8 cellular contexts compared by ENCODE assay signal in genomic region chr6:97282726-97283617, GRCh38. TPM values are rescaled to one million over a fixed set of nuclear protein-coding genes. Genes with fewer than 3 reads are reported as not detected.
DNase-seq lines count a peak whose midpoint lies in the region; ATAC-seq and TF ChIP-seq lines count a peak whose summit lies in the region.

MMS22L (minus strand) TSS chr6:97283216; CDS start chr6:97282477, 739 bp downstream.

- peaks cover 19% of the 10 kb centered on the region for H3K4me1 Mint-ChIP-seq in WTC11

- peak within 1 kb of the TSS; percentile 99 for H3K27ac Mint-ChIP-seq in WTC11

- POLR2A ChIA-PET in WTC11 (lab: Charles Lee): interaction anchor here (0.7 to 1.0 kb wide), 3 partner anchors 21 to 1133 kb away, joined by 3 to 4 read pairs (median 3); no protein-coding TSS in a partner anchor

- H3K4me3 Mint-ChIP-seq in WTC11: peak within 1 kb of the TSS; percentile 97

- ATAC-seq in GM19025 (IDR thresholded peaks at IDR 0.05; ENCODE audit: low read depth, unreplicated experiment) (peak; percentile 98), HG03280 (IDR thresholded peaks at IDR 0.05; ENCODE audit: unreplicated experiment) (peak; percentile 98), WTC11 (peak; percentile 97)

- no peak within 1 kb of the TSS for H3K27ac ChIP-seq in caudate nucleus (ENCODE audit: low read depth, low read length)

- CTCF ChIA-PET in WTC11 (lab: Charles Lee): interaction anchor here (1.6 kb wide), 1 partner anchor 68 kb away, joined by 5 read pairs; no protein-coding TSS in a partner anchor

- peaks cover 3% of the 10 kb centered on the region for H3K9me3 Mint-ChIP-seq in WTC11

- peak; percentile 84 for DNase-seq in AG09319 (ENCODE audit: extremely low read depth, low read depth)
- peak; percentile 98 for DNase-seq in NCI-H345 (lab: John Stamatoyannopoulos, UW)
- DNase-seq in WTC11 (ENCODE audit: low spot score): peak; percentile 95
- DNase-seq in caudate nucleus (lab: John Stamatoyannopoulos, UW): peak in 59 of 61 donors; percentile 13 to 92 (median 77)
- DNase-seq in iris pigment epithelial cell (ENCODE audit: low read depth): peak; percentile 92
- DNase-seq in stimulated activated CD4-positive, alpha-beta T cell treated with anti-CD3 and anti-CD28 coated beads, Interleukin-12 subunit alpha, Interleukin-12 subunit beta, amount 100 ng/mL, for 4 hours: peak; percentile 88

- TF ChIP-seq CTCF in AG09319 (IDR thresholded peaks at IDR 0.05; ENCODE audit: low read depth, low read length): no peak
- TF ChIP-seq CTCF in WTC11 (IDR thresholded peaks at IDR 0.05): no peak

- H3K36me3 Mint-ChIP-seq in WTC11: peaks cover 26% of the 10 kb centered on the region

- H3K27me3 Mint-ChIP-seq in WTC11 (ENCODE audit: low read depth): no peaks in the 10 kb centered on the region; the same call in 1 of the 2 replicates

TF ChIP-seq in WTC11, 78 proteins besides CTCF, POLR2A, EP300 and RAD21 (continues in another document):
- TF ChIP-seq, protein P1, sequence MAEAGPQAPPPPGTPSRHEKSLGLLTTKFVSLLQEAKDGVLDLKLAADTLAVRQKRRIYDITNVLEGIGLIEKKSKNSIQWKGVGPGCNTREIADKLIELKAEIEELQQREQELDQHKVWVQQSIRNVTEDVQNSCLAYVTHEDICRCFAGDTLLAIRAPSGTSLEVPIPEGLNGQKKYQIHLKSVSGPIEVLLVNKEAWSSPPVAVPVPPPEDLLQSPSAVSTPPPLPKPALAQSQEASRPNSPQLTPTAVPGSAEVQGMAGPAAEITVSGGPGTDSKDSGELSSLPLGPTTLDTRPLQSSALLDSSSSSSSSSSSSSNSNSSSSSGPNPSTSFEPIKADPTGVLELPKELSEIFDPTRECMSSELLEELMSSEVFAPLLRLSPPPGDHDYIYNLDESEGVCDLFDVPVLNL (CRISPR knock-in tag; IDR thresholded peaks at IDR 0.05; ENCODE audit: borderline replicate concordance, low read depth): peak; percentile 94
- TF ChIP-seq ARID4B (CRISPR knock-in tag; IDR thresholded peaks at IDR 0.05; ENCODE audit: borderline replicate concordance) (peak; percentile 64; the same call in 1 of the 2 replicates), TEAD1 (CRISPR knock-in tag; IDR thresholded peaks at IDR 0.05) (peak; percentile 75), HMGA2 (CRISPR knock-in tag; IDR thresholded peaks at IDR 0.05) (no peak), ZNF232 (CRISPR knock-in tag; IDR thresholded peaks at IDR 0.05) (peak; percentile 38; the same call in 1 of the 2 replicates), GRHL2 (CRISPR knock-in tag; IDR thresholded peaks at IDR 0.05; ENCODE audit: insufficient replicate concordance, severe bottlenecking) (no peak), MXD4 (CRISPR knock-in tag; IDR thresholded peaks at IDR 0.05; ENCODE audit: borderline replicate concordance) (no peak), NFYB (CRISPR knock-in tag; conservative IDR thresholded peaks at IDR 0.05; ENCODE audit: low read depth) (0 out of 2 replicates have a peak, but pooled peaks have one; percentile 14)
- TF ChIP-seq, protein P2, sequence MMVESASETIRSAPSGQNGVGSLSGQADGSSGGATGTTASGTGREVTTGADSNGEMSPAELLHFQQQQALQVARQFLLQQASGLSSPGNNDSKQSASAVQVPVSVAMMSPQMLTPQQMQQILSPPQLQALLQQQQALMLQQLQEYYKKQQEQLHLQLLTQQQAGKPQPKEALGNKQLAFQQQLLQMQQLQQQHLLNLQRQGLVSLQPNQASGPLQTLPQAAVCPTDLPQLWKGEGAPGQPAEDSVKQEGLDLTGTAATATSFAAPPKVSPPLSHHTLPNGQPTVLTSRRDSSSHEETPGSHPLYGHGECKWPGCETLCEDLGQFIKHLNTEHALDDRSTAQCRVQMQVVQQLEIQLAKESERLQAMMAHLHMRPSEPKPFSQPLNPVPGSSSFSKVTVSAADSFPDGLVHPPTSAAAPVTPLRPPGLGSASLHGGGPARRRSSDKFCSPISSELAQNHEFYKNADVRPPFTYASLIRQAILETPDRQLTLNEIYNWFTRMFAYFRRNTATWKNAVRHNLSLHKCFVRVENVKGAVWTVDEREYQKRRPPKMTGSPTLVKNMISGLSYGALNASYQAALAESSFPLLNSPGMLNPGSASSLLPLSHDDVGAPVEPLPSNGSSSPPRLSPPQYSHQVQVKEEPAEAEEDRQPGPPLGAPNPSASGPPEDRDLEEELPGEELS (CRISPR knock-in tag; IDR thresholded peaks at IDR 0.05): no peak
- TF ChIP-seq, protein P3, sequence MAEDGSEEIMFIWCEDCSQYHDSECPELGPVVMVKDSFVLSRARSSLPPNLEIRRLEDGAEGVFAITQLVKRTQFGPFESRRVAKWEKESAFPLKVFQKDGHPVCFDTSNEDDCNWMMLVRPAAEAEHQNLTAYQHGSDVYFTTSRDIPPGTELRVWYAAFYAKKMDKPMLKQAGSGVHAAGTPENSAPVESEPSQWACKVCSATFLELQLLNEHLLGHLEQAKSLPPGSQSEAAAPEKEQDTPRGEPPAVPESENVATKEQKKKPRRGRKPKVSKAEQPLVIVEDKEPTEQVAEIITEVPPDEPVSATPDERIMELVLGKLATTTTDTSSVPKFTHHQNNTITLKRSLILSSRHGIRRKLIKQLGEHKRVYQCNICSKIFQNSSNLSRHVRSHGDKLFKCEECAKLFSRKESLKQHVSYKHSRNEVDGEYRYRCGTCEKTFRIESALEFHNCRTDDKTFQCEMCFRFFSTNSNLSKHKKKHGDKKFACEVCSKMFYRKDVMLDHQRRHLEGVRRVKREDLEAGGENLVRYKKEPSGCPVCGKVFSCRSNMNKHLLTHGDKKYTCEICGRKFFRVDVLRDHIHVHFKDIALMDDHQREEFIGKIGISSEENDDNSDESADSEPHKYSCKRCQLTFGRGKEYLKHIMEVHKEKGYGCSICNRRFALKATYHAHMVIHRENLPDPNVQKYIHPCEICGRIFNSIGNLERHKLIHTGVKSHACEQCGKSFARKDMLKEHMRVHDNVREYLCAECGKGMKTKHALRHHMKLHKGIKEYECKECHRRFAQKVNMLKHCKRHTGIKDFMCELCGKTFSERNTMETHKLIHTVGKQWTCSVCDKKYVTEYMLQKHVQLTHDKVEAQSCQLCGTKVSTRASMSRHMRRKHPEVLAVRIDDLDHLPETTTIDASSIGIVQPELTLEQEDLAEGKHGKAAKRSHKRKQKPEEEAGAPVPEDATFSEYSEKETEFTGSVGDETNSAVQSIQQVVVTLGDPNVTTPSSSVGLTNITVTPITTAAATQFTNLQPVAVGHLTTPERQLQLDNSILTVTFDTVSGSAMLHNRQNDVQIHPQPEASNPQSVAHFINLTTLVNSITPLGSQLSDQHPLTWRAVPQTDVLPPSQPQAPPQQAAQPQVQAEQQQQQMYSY (CRISPR knock-in tag; IDR thresholded peaks at IDR 0.05): no peak
- TF ChIP-seq, protein P4, sequence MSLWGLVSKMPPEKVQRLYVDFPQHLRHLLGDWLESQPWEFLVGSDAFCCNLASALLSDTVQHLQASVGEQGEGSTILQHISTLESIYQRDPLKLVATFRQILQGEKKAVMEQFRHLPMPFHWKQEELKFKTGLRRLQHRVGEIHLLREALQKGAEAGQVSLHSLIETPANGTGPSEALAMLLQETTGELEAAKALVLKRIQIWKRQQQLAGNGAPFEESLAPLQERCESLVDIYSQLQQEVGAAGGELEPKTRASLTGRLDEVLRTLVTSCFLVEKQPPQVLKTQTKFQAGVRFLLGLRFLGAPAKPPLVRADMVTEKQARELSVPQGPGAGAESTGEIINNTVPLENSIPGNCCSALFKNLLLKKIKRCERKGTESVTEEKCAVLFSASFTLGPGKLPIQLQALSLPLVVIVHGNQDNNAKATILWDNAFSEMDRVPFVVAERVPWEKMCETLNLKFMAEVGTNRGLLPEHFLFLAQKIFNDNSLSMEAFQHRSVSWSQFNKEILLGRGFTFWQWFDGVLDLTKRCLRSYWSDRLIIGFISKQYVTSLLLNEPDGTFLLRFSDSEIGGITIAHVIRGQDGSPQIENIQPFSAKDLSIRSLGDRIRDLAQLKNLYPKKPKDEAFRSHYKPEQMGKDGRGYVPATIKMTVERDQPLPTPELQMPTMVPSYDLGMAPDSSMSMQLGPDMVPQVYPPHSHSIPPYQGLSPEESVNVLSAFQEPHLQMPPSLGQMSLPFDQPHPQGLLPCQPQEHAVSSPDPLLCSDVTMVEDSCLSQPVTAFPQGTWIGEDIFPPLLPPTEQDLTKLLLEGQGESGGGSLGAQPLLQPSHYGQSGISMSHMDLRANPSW (CRISPR knock-in tag; conservative IDR thresholded peaks at IDR 0.05; ENCODE audit: low read depth): no peak
- TF ChIP-seq, protein P5, sequence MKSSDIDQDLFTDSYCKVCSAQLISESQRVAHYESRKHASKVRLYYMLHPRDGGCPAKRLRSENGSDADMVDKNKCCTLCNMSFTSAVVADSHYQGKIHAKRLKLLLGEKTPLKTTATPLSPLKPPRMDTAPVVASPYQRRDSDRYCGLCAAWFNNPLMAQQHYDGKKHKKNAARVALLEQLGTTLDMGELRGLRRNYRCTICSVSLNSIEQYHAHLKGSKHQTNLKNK (CRISPR knock-in tag; IDR thresholded peaks at IDR 0.05): no peak

RNA-seq across cellular contexts. Expression of gene MMS22L, which starts in this region (rescaled TPM):
- 32.0 to 39.7 TPM (median 32.3 TPM) in 3 replicates for total RNA-seq in WTC11 (2021)
